11 cellular contexts compared by ENCODE assay signal in the genomic region with DNA sequence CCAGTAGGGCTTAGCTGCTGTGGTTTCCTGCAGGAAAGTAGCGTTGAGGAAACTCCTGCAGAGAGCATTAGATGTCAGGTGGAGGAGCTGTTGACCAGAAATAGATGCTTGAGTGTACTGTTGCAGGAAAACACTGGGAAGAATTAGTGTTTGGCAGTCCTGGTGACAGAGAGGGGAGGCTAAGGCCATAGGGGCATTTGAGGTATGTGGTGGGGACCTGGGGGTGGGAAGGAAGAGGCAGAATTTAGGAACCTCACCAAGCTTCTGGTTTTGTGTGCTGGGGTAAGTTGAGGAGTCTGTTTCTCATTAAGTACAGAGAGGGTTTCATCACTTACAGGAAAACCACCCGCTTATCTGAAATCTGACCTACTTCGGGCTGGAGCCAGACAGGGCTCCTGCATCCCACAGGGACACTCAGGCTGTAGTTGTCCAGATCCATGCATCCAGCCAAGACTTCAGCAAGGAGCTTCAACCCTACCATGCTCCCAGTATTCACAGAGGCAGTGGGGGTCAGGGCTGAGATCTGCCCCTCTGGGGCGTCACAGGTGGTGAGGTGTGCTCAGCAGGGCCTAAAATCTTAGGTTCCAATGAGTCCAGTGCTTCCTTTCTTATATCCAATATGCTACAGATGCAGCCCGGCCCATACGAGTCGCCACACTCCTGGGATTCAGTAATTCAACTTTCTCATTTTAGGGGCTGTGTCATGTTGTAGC. TPM values are rescaled to one million over a fixed set of nuclear protein-coding genes. Genes with fewer than 3 reads are reported as not detected.
DNase-seq lines count a peak whose midpoint lies in the region; FAIRE-seq and TF ChIP-seq lines count a peak whose summit lies in the region.
"Had no signal": no experiment of that assay in that cellular context is flagged by ENCODE, and none has a peak within 500 bp of the region (broad histone marks: within the 10 kb centered on the region; RNA-seq: fewer than 3 reads in every experiment).

No MANE protein-coding gene starts in this region.

- CTCF ChIA-PET in activated CD4-positive, alpha-beta T cell treated with anti-CD3 and anti-CD28 coated beads, Interleukin-2, amount 10 ng/mL, durations not matched to agents 7 days and 5 days (lab: Charles Lee), result interaction anchor here (0.9 to 21.9 kb wide), 12 partner anchors 11 to 112 kb away, joined by 3 to 247 read pairs (median 6); a partner anchor contains a TSS
- CTCF ChIA-PET in SK-N-SH (lab: Yijun Ruan, JAX), result interaction anchor here (0.7 to 16.9 kb wide), 39 partner anchors 9 to 341 kb away, joined by 3 to 566 read pairs (median 5); a partner anchor contains a TSS
- CTCF ChIA-PET in H1 (lab: Charles Lee; ENCODE audit: partially characterized antibody), result interaction anchor here (0.7 to 31.8 kb wide), 18 partner anchors 9 to 131 kb away, joined by 3 to 491 read pairs (median 6); a partner anchor contains a TSS

- H3K4me3 ChIP-seq in SK-N-SH (ENCODE audit: low read depth in 2 of 2, low read length in 1 of 2) (no peak overlapping the region), H1 (ENCODE audit: extremely low read depth in 1 of 4, insufficient read depth in 2 of 4, low read depth in 3 of 4, low read length in 4 of 4) (no peak overlapping the region), smooth muscle cell (no peak overlapping the region), ovary (no peak overlapping the region)
- H3K4me3 ChIP-seq: sigmoid colon had no signal

- H3K27ac Mint-ChIP-seq in activated CD4-positive, alpha-beta T cell treated with anti-CD3 and anti-CD28 coated beads, Interleukin-2, amount 10 ng/mL, durations not matched to agents 7 days and 5 days, result peak overlapping the region; percentile 22

- H3K23me2 ChIP-seq in H1 (ENCODE audit: low read depth, low read length), result no peaks in the 10 kb centered on the region

- no peak overlapping the region for H3K18ac ChIP-seq in H1 (ENCODE audit: extremely low read depth, low read length)

- H2BK12ac ChIP-seq in H1 (ENCODE audit: low read depth, low read length), result no peak overlapping the region

- H3K4me1 Mint-ChIP-seq in activated CD4-positive, alpha-beta T cell treated with anti-CD3 and anti-CD28 coated beads, Interleukin-2, amount 10 ng/mL, durations not matched to agents 7 days and 5 days, result peaks cover 21% of the 10 kb centered on the region

- H3K79me1 ChIP-seq in H1 (ENCODE audit: low read depth, low read length), result no peaks in the 10 kb centered on the region

- no peak overlapping the region for H3K56ac ChIP-seq in H1 (replicated peaks; ENCODE audit: insufficient read length, low read depth, low read length)

- H3K27ac ChIP-seq in SK-N-SH (ENCODE audit: low read depth in 2 of 2, low read length in 1 of 2) (peak overlapping the region; percentile 58 to 99), H1 (ENCODE audit: low read depth, low read length) (no peak overlapping the region), smooth muscle cell (ENCODE audit: low read depth) (peak overlapping the region; percentile 65), ovary (no peak overlapping the region)
- H3K27ac ChIP-seq: sigmoid colon had no signal

- H3K79me2 ChIP-seq in SK-N-SH (ENCODE audit: insufficient read depth) (no peaks in the 10 kb centered on the region), H1 (ENCODE audit: control insufficient read depth in 1 of 2, insufficient read depth in 2 of 2, low read length in 2 of 2) (no peaks in the 10 kb centered on the region), smooth muscle cell (ENCODE audit: low read depth) (no peaks in the 10 kb centered on the region)

- no peak overlapping the region for H3K9ac ChIP-seq in SK-N-SH
- H3K9ac ChIP-seq in H1 (replicated peaks in 1 of 4; ENCODE audit: extremely low read depth in 1 of 4, low read depth in 3 of 4, low read length in 3 of 4), result no peak overlapping the region
- H3K9ac ChIP-seq in smooth muscle cell (ENCODE audit: low read depth), result no peak overlapping the region

- H3K23ac ChIP-seq in H1 (ENCODE audit: insufficient read length), result no peak overlapping the region

- no peak overlapping the region for H2BK20ac ChIP-seq in H1 (ENCODE audit: low read length)

- TF ChIP-seq EP300 in SK-N-SH (IDR thresholded peaks at IDR 0.05; ENCODE audit: borderline replicate concordance in 1 of 2, low read depth in 1 of 2, low read length in 1 of 2) (peak; percentile 79 to 99; a peak in 3 of 4 replicates), H1 (IDR thresholded peaks at IDR 0.05; ENCODE audit: borderline replicate concordance in 1 of 2, low read depth in 2 of 2, low read length in 2 of 2) (no peak), ovary (IDR thresholded peaks at IDR 0.05) (no peak)

- H3K36me3 ChIP-seq in SK-N-SH (replicated peaks in 1 of 2; ENCODE audit: control insufficient read depth in 1 of 2, insufficient read depth in 2 of 2, low read length in 1 of 2) (peaks cover 26 to 39% of the 10 kb centered on the region in 2 experiments), H1 (ENCODE audit: control insufficient read depth in 2 of 4, insufficient read depth in 4 of 4, low read length in 3 of 4) (peaks cover 12 to 32% (median 29%) of the 10 kb centered on the region in 4 experiments), smooth muscle cell (ENCODE audit: low read depth) (peaks cover 2% of the 10 kb centered on the region), ovary (peaks cover 5% of the 10 kb centered on the region)

- H3K4me2 ChIP-seq in SK-N-SH, result peak overlapping the region; percentile 21; the same call in 1 of the 2 replicates
- H3K4me2 ChIP-seq in H1 (ENCODE audit: insufficient read depth in 1 of 2, low read depth in 2 of 2, low read length in 2 of 2), result no peak overlapping the region
- peak overlapping the region; percentile 52 for H3K4me2 ChIP-seq in smooth muscle cell

- H3K4me1 ChIP-seq in SK-N-SH (ENCODE audit: control insufficient read depth in 1 of 2, insufficient read depth in 2 of 2, low read depth in 1 of 2, low read length in 1 of 2) (peaks cover 24 to 89% of the 10 kb centered on the region in 2 experiments), H1 (replicated peaks in 1 of 4; ENCODE audit: control insufficient read depth in 3 of 4, insufficient read depth in 4 of 4, low read length in 3 of 4) (no peaks in the 10 kb centered on the region), smooth muscle cell (ENCODE audit: low read depth) (peaks cover 14% of the 10 kb centered on the region), ovary (ENCODE audit: insufficient read depth) (peaks cover 6% of the 10 kb centered on the region)
- H3K4me1 ChIP-seq: Caco-2 had no signal

- H3K4ac ChIP-seq in H1 (replicated peaks; ENCODE audit: insufficient read length, low read depth, low read length), result no peak overlapping the region

- no peak for DNase-seq in activated CD4-positive, alpha-beta T cell treated with anti-CD3 and anti-CD28 coated beads, Interleukin-2, amount 10 ng/mL, durations not matched to agents 7 days and 5 days
- DNase-seq in activated CD4-positive, alpha-beta T cell treated with anti-CD3 and anti-CD28 coated beads, Interleukin-2, amount 50 U/mL, for 48 hours, result no peak
- peak; percentile 87 for DNase-seq in SK-N-SH
- no peak for DNase-seq in H1 (ENCODE audit: low read depth in 1 of 2, low spot score in 2 of 2)
- DNase-seq in smooth muscle cell (lab: John Stamatoyannopoulos, UW; ENCODE audit: unreplicated experiment), result no peak
- no peak for DNase-seq in amniotic stem cell (lab: John Stamatoyannopoulos, UW)
- DNase-seq in ovary, result no peak
- no peak for DNase-seq in globus pallidus (ENCODE audit: low spot score)
- DNase-seq: Caco-2, sigmoid colon, T-helper 9 cell had no signal

- H3K9me3 ChIP-seq in SK-N-SH (no peaks in the 10 kb centered on the region), H1 (ENCODE audit: insufficient read depth in 2 of 2, low read depth in 1 of 2, low read length in 1 of 2) (no peaks in the 10 kb centered on the region), smooth muscle cell (replicated peaks; ENCODE audit: low read depth) (no peaks in the 10 kb centered on the region), ovary (no peaks in the 10 kb centered on the region)
- H3K9me3 ChIP-seq: Caco-2, sigmoid colon had no signal

- TF ChIP-seq POLR2A in H1 (IDR thresholded peaks at IDR 0.05; ENCODE audit: control extremely low read depth in 1 of 2, low read depth in 2 of 2, low read length in 2 of 2), result peak in 1 of 2 experiments; percentile 53; a peak in 2 of 3 replicates
- TF ChIP-seq POLR2A in ovary (IDR thresholded peaks at IDR 0.05), result no peak

- WGBS in SK-N-SH (ENCODE audit: low lambda C conversion rate), result 51% methylated on average over 6 of the region's 7 CpGs
- whole genome bisulfite sequencing in H1 (ENCODE audit: extremely low coverage in 1 of 2, insufficient coverage in 1 of 2, insufficient read length in 1 of 2, insufficient replicate concordance in 2 of 2, low coverage in 1 of 2, low lambda C conversion rate in 2 of 2, missing lambda C conversion rate in 1 of 2), 2 experiments, result 93% methylated on average over 7 of the region's 7 CpGs; no CpG with 5 or more reads in 1 of the 2 experiments
- WGBS in smooth muscle cell (ENCODE audit: low lambda C conversion rate), result 45% methylated on average over 7 of the region's 7 CpGs
- 61 to 66% (median 65%) methylated on average over 7 of the region's 7 CpGs for WGBS in ovary, 3 donors

- peak; percentile 60 for TF ChIP-seq CTCF in SK-N-SH (IDR thresholded peaks at IDR 0.05)
- peak in 1 of 3 experiments; percentile 15; a peak in 1 of 4 replicates for TF ChIP-seq CTCF in H1 (IDR thresholded peaks at IDR 0.05; ENCODE audit: control extremely low read depth in 1 of 3, insufficient read depth in 1 of 3, low read depth in 1 of 3, low read length in 3 of 3)
- TF ChIP-seq CTCF in smooth muscle cell (IDR thresholded peaks at IDR 0.05; ENCODE audit: borderline replicate concordance, insufficient read depth, poor library complexity, severe bottlenecking), result peak; percentile 37
- no peak for TF ChIP-seq CTCF in ovary (IDR thresholded peaks at IDR 0.05)

- H2BK5ac ChIP-seq in H1 (ENCODE audit: low read depth, low read length), result no peak overlapping the region

- H3K27me3 ChIP-seq in SK-N-SH (ENCODE audit: insufficient read depth) (no peaks in the 10 kb centered on the region), H1 (replicated peaks in 1 of 4; ENCODE audit: control insufficient read depth in 3 of 4, extremely low read depth in 1 of 4, insufficient read depth in 3 of 4, low read length in 3 of 4) (no peaks in the 10 kb centered on the region), smooth muscle cell (ENCODE audit: low read depth) (no peaks in the 10 kb centered on the region), ovary (no peaks in the 10 kb centered on the region)
- H3K27me3 ChIP-seq: sigmoid colon had no signal

- POLR2A ChIA-PET in activated CD4-positive, alpha-beta T cell treated with anti-CD3 and anti-CD28 coated beads, Interleukin-2, amount 10 ng/mL, durations not matched to agents 7 days and 5 days (lab: Charles Lee), result interaction anchor here (1.1 kb wide), 1 partner anchor 20 kb away, joined by 3 read pairs; no protein-coding TSS in a partner anchor
- POLR2A ChIA-PET in SK-N-SH (lab: Yijun Ruan, JAX) (interaction anchor here (0.5 to 3.8 kb wide), 15 partner anchors 16 to 88 kb away, joined by 3 to 97 read pairs (median 4); a partner anchor contains a TSS), H1 (lab: Charles Lee; ENCODE audit: partially characterized antibody) (interaction anchor here (0.6 to 2.0 kb wide), 7 partner anchors 9 to 580 kb away, joined by 3 to 6 read pairs (median 5); no protein-coding TSS in a partner anchor)

- no peak overlapping the region for H2AK5ac ChIP-seq in H1 (ENCODE audit: low read depth, low read length)

- intact Hi-C loops in ovary (cut with DNase I), result no loop called here

- H2AFZ ChIP-seq in SK-N-SH (ENCODE audit: low read depth), result no peak overlapping the region
- no peak overlapping the region for H2AFZ ChIP-seq in H1 (ENCODE audit: low read length)
- no peak overlapping the region for H2AFZ ChIP-seq in smooth muscle cell (ENCODE audit: low read depth)

- H4K5ac ChIP-seq in H1 (ENCODE audit: insufficient read length, low read depth, low read length), result no peak overlapping the region

- no peaks in the 10 kb centered on the region for H3K9me3 Mint-ChIP-seq in activated CD4-positive, alpha-beta T cell treated with anti-CD3 and anti-CD28 coated beads, Interleukin-2, amount 10 ng/mL, durations not matched to agents 7 days and 5 days

- peaks cover 20% of the 10 kb centered on the region for H3K36me3 Mint-ChIP-seq in activated CD4-positive, alpha-beta T cell treated with anti-CD3 and anti-CD28 coated beads, Interleukin-2, amount 10 ng/mL, durations not matched to agents 7 days and 5 days (ENCODE audit: low read depth)

- H3K14ac ChIP-seq in H1 (ENCODE audit: insufficient read length), result no peak overlapping the region

- H3K4me3 Mint-ChIP-seq in activated CD4-positive, alpha-beta T cell treated with anti-CD3 and anti-CD28 coated beads, Interleukin-2, amount 10 ng/mL, durations not matched to agents 7 days and 5 days, result no peak overlapping the region

- no peak overlapping the region for H4K91ac ChIP-seq in H1 (replicated peaks; ENCODE audit: insufficient read length, low read length)

- no peak for FAIRE-seq in H1 (lab: Jason Lieb, UNC)

- H3F3A ChIP-seq in SK-N-SH (replicated peaks; ENCODE audit: insufficient read depth) (peaks cover 26% of the 10 kb centered on the region), smooth muscle cell (ENCODE audit: low read depth) (peaks cover 45% of the 10 kb centered on the region)

- no peaks in the 10 kb centered on the region for H3K27me3 Mint-ChIP-seq in activated CD4-positive, alpha-beta T cell treated with anti-CD3 and anti-CD28 coated beads, Interleukin-2, amount 10 ng/mL, durations not matched to agents 7 days and 5 days

- TF ChIP-seq RAD21 in SK-N-SH (IDR thresholded peaks at IDR 0.05; ENCODE audit: low read length) (peak; percentile 85), H1 (IDR thresholded peaks at IDR 0.05 in 1 of 2, conservative IDR thresholded peaks at IDR 0.05 in 1 of 2; ENCODE audit: low read depth in 2 of 2, low read length in 2 of 2) (peak; percentile 18; a peak in 3 of 4 replicates)

- H2BK15ac ChIP-seq in H1 (ENCODE audit: low read length), result no peak overlapping the region

- H2BK120ac ChIP-seq in H1 (replicated peaks; ENCODE audit: low read depth, low read length), result no peak overlapping the region

- no peaks in the 10 kb centered on the region for H3K9me2 ChIP-seq in SK-N-SH

- H4K20me1 ChIP-seq in SK-N-SH (ENCODE audit: insufficient read depth) (peaks cover 39% of the 10 kb centered on the region), H1 (replicated peaks in 1 of 2; ENCODE audit: control insufficient read depth in 1 of 2, insufficient read depth in 2 of 2, low read length in 2 of 2) (no peaks in the 10 kb centered on the region), smooth muscle cell (ENCODE audit: low read depth) (peaks cover 38% of the 10 kb centered on the region)

- no peak overlapping the region for H4K8ac ChIP-seq in H1 (ENCODE audit: extremely low read depth, insufficient read depth, low read length)

RNA-seq across cellular contexts. Expression of a gene that starts 15.1 kb away (rescaled TPM):
- 10 to 100 TPM; 56.3 to 63.5 TPM for total RNA-seq in activated CD4-positive, alpha-beta T cell treated with anti-CD3 and anti-CD28 coated beads, Interleukin-2, amount 10 ng/mL, durations not matched to agents 7 days and 5 days
- polyA plus RNA-seq in SK-N-SH (2012; rRNA removed) (not detected in 2 replicates), H1 (2011; rRNA removed) (7.9 and 13.7 TPM in 2 replicates), smooth muscle cell (36.9 and 38.2 TPM in 2 replicates), ovary (under 1 TPM; 0.19 to 0.65 TPM)
- 0.03 and 0.05 TPM in 2 replicates for polyA plus RNA-seq in SK-N-SH (2012; cell fraction: cytosol; rRNA removed)
- 0.10 TPM in 1 of 2 replicates, not detected in the other for polyA plus RNA-seq in SK-N-SH (2012; cell fraction: nucleus; rRNA removed)
- total RNA-seq in H1 (2021; fragmentation: NEBNext Ultra II Directional; extraction: Animal tissue kit (Norgen Biotek cat#: 25700)), result 3.3 and 4.5 TPM in 2 replicates
- polyA plus RNA-seq in H1 (2011; cell fraction: cytosol; rRNA removed), result 10.1 TPM
- polyA plus RNA-seq in H1 (2011; cell fraction: nucleus; rRNA removed), result 8.8 TPM
- polyA plus RNA-seq in H1 (2012, experiment 1 of 2), result 3.1 to 8.0 TPM (median 5.5 TPM) in 4 replicates
- polyA plus RNA-seq in H1 (2012, experiment 2 of 2), result 4.7 TPM
- polyA plus RNA-seq in H1 (2013, experiment 1 of 2), result 5.7 TPM
- polyA plus RNA-seq in H1 (2013, experiment 2 of 2), result 5.3 TPM
- polyA minus RNA-seq in H1 (2011; rRNA and poly(A)+ RNA removed), result 0.57 and 0.78 TPM in 2 replicates
- polyA minus RNA-seq in H1 (2011; cell fraction: cytosol; rRNA and poly(A)+ RNA removed), result 5.1 TPM
- 4.6 TPM for polyA minus RNA-seq in H1 (2011; cell fraction: nucleus; rRNA and poly(A)+ RNA removed)
- total RNA-seq in smooth muscle cell (10.2 and 14.4 TPM in 2 replicates), ovary (1 to 10 TPM in 4 of 7 donors, under 1 TPM in 3; 0.40 to 2.8 (median 1.4) TPM)

RNA-seq across cellular contexts. Expression of a gene that starts 34.2 kb away (rescaled TPM):
- 10 to 100 TPM; 70.6 to 87.7 TPM for total RNA-seq in activated CD4-positive, alpha-beta T cell treated with anti-CD3 and anti-CD28 coated beads, Interleukin-2, amount 10 ng/mL, durations not matched to agents 7 days and 5 days
- polyA plus RNA-seq in SK-N-SH (2012; rRNA removed) (39.2 and 51.8 TPM in 2 replicates), H1 (2011; rRNA removed) (84.1 and 95.2 TPM in 2 replicates), smooth muscle cell (68.1 and 68.7 TPM in 2 replicates), ovary (10 to 100 TPM; 38.6 to 72.5 TPM)
- polyA plus RNA-seq in SK-N-SH (2012; cell fraction: cytosol; rRNA removed), result 33.6 and 45.5 TPM in 2 replicates
- polyA plus RNA-seq in SK-N-SH (2012; cell fraction: nucleus; rRNA removed), result 54.8 and 58.9 TPM in 2 replicates
- 102 and 115 TPM in 2 replicates for total RNA-seq in H1 (2021; fragmentation: NEBNext Ultra II Directional; extraction: Animal tissue kit (Norgen Biotek cat#: 25700))
- 79.7 TPM for polyA plus RNA-seq in H1 (2011; cell fraction: cytosol; rRNA removed)
- 89.8 TPM for polyA plus RNA-seq in H1 (2011; cell fraction: nucleus; rRNA removed)
- 83.1 to 103 TPM (median 99.5 TPM) in 4 replicates for polyA plus RNA-seq in H1 (2012, experiment 1 of 2)
- 104 TPM for polyA plus RNA-seq in H1 (2012, experiment 2 of 2)
- polyA plus RNA-seq in H1 (2013, experiment 1 of 2), result 120 TPM
- polyA plus RNA-seq in H1 (2013, experiment 2 of 2), result 116 TPM
- 89.1 and 141 TPM in 2 replicates for polyA minus RNA-seq in H1 (2011; rRNA and poly(A)+ RNA removed)
- 71.3 TPM for polyA minus RNA-seq in H1 (2011; cell fraction: cytosol; rRNA and poly(A)+ RNA removed)
- polyA minus RNA-seq in H1 (2011; cell fraction: nucleus; rRNA and poly(A)+ RNA removed), result 54.9 TPM
- total RNA-seq in smooth muscle cell (31.0 and 37.7 TPM in 2 replicates), ovary (10 to 100 TPM; 24.7 to 65.2 (median 50.9) TPM)

RNA-seq across cellular contexts. Expression of a gene that starts 50.1 kb away (rescaled TPM):
- 100 to 1,000 TPM; 288 to 301 TPM for total RNA-seq in activated CD4-positive, alpha-beta T cell treated with anti-CD3 and anti-CD28 coated beads, Interleukin-2, amount 10 ng/mL, durations not matched to agents 7 days and 5 days
- polyA plus RNA-seq in SK-N-SH (2012; rRNA removed) (152 and 166 TPM in 2 replicates), H1 (2011; rRNA removed) (132 and 145 TPM in 2 replicates), smooth muscle cell (109 and 134 TPM in 2 replicates), ovary (100 to 1,000 TPM; 104 to 184 TPM)
- polyA plus RNA-seq in SK-N-SH (2012; cell fraction: cytosol; rRNA removed), result 192 and 197 TPM in 2 replicates
- 145 and 148 TPM in 2 replicates for polyA plus RNA-seq in SK-N-SH (2012; cell fraction: nucleus; rRNA removed)
- 391 and 395 TPM in 2 replicates for total RNA-seq in H1 (2021; fragmentation: NEBNext Ultra II Directional; extraction: Animal tissue kit (Norgen Biotek cat#: 25700))
- polyA plus RNA-seq in H1 (2011; cell fraction: cytosol; rRNA removed), result 180 TPM
- polyA plus RNA-seq in H1 (2011; cell fraction: nucleus; rRNA removed), result 141 TPM
- 267 to 330 TPM (median 294 TPM) in 4 replicates for polyA plus RNA-seq in H1 (2012, experiment 1 of 2)
- 483 TPM for polyA plus RNA-seq in H1 (2012, experiment 2 of 2)
- 238 TPM for polyA plus RNA-seq in H1 (2013, experiment 1 of 2)
- 239 TPM for polyA plus RNA-seq in H1 (2013, experiment 2 of 2)
- 125 and 126 TPM in 2 replicates for polyA minus RNA-seq in H1 (2011; rRNA and poly(A)+ RNA removed)
- 107 TPM for polyA minus RNA-seq in H1 (2011; cell fraction: cytosol; rRNA and poly(A)+ RNA removed)
- 57.3 TPM for polyA minus RNA-seq in H1 (2011; cell fraction: nucleus; rRNA and poly(A)+ RNA removed)
- total RNA-seq in smooth muscle cell (88.4 and 97.2 TPM in 2 replicates), ovary (100 to 1,000 TPM in 6 of 7 donors, 10 to 100 TPM in 1; 81.1 to 175 (median 146) TPM)

RNA-seq across cellular contexts. Expression of a gene that starts 57.4 kb away (rescaled TPM):
- under 1 TPM in 1 of 2 experiments, not detected in 1; 0.05 TPM for total RNA-seq in activated CD4-positive, alpha-beta T cell treated with anti-CD3 and anti-CD28 coated beads, Interleukin-2, amount 10 ng/mL, durations not matched to agents 7 days and 5 days
- polyA plus RNA-seq in SK-N-SH (2012; rRNA removed) (0.20 and 0.63 TPM in 2 replicates), H1 (2011; rRNA removed) (0.02 TPM in 2 replicates), smooth muscle cell (0.45 and 0.67 TPM in 2 replicates), ovary (under 1 TPM in 1 of 2 donors, not detected in 1; 0.02 TPM)
- 0.15 and 0.47 TPM in 2 replicates for polyA plus RNA-seq in SK-N-SH (2012; cell fraction: cytosol; rRNA removed)
- 3.0 and 4.8 TPM in 2 replicates for polyA plus RNA-seq in SK-N-SH (2012; cell fraction: nucleus; rRNA removed)
- total RNA-seq in H1 (2021; fragmentation: NEBNext Ultra II Directional; extraction: Animal tissue kit (Norgen Biotek cat#: 25700)), result not detected in 2 replicates
- not detected for polyA plus RNA-seq in H1 (2011; cell fraction: cytosol; rRNA removed)
- polyA plus RNA-seq in H1 (2011; cell fraction: nucleus; rRNA removed), result 0.17 TPM
- 0.03 to 0.04 TPM in 2 of 4 replicates, not detected in the others for polyA plus RNA-seq in H1 (2012, experiment 1 of 2)
- 0.03 TPM for polyA plus RNA-seq in H1 (2012, experiment 2 of 2)
- not detected for polyA plus RNA-seq in H1 (2013, experiment 1 of 2)
- under 0.01 TPM for polyA plus RNA-seq in H1 (2013, experiment 2 of 2)
- polyA minus RNA-seq in H1 (2011; rRNA and poly(A)+ RNA removed), result 0.07 TPM in 1 of 2 replicates, not detected in the other
- not detected for polyA minus RNA-seq in H1 (2011; cell fraction: cytosol; rRNA and poly(A)+ RNA removed)
- 0.10 TPM for polyA minus RNA-seq in H1 (2011; cell fraction: nucleus; rRNA and poly(A)+ RNA removed)
- total RNA-seq in smooth muscle cell (0.09 and 0.36 TPM in 2 replicates), ovary (under 1 TPM in 1 of 7 donors, not detected in 6; 0.15 TPM)
- total RNA-seq: Caco-2, sigmoid colon had no signal

RNA-seq across cellular contexts. Expression of a gene that starts 59.1 kb away (rescaled TPM):
- total RNA-seq in activated CD4-positive, alpha-beta T cell treated with anti-CD3 and anti-CD28 coated beads, Interleukin-2, amount 10 ng/mL, durations not matched to agents 7 days and 5 days, result 1 to 10 TPM; 1.9 to 2.0 TPM
- polyA plus RNA-seq in SK-N-SH (2012; rRNA removed) (0.97 and 3.3 TPM in 2 replicates), H1 (2011; rRNA removed) (0.12 and 0.13 TPM in 2 replicates), smooth muscle cell (3.6 and 5.3 TPM in 2 replicates), ovary (under 1 TPM in 1 of 2 donors, not detected in 1; 0.11 TPM)
- 0.89 and 3.0 TPM in 2 replicates for polyA plus RNA-seq in SK-N-SH (2012; cell fraction: cytosol; rRNA removed)
- polyA plus RNA-seq in SK-N-SH (2012; cell fraction: nucleus; rRNA removed), result 6.3 and 10.5 TPM in 2 replicates
- total RNA-seq in H1 (2021; fragmentation: NEBNext Ultra II Directional; extraction: Animal tissue kit (Norgen Biotek cat#: 25700)), result 0.24 and 0.27 TPM in 2 replicates
- 0.06 TPM for polyA plus RNA-seq in H1 (2011; cell fraction: cytosol; rRNA removed)
- polyA plus RNA-seq in H1 (2011; cell fraction: nucleus; rRNA removed), result 0.74 TPM
- 0.05 to 0.15 TPM (median 0.13 TPM) in 3 of 4 replicates, not detected in the other for polyA plus RNA-seq in H1 (2012, experiment 1 of 2)
- 0.05 TPM for polyA plus RNA-seq in H1 (2012, experiment 2 of 2)
- 0.18 TPM for polyA plus RNA-seq in H1 (2013, experiment 1 of 2)
- 0.06 TPM for polyA plus RNA-seq in H1 (2013, experiment 2 of 2)
- polyA minus RNA-seq in H1 (2011; rRNA and poly(A)+ RNA removed), result 0.12 and 0.13 TPM in 2 replicates
- not detected for polyA minus RNA-seq in H1 (2011; cell fraction: cytosol; rRNA and poly(A)+ RNA removed)
- polyA minus RNA-seq in H1 (2011; cell fraction: nucleus; rRNA and poly(A)+ RNA removed), result not detected
- total RNA-seq in smooth muscle cell (0.85 and 1.2 TPM in 2 replicates), ovary (under 1 TPM in 4 of 7 donors, not detected in 3; 0.34 to 0.92 (median 0.41) TPM)
- total RNA-seq: Caco-2 had no signal

Comparison
In these comparisons a context has a peak if more than half of its experiments do, and no peak if none do; other contexts are left out.
1. H3K27ac ChIP-seq: peak in SK-N-SH (2 of 2) and smooth muscle cell (single experiment); none in H1 (single experiment) and ovary (0 of 2).
2. H3K4me2 ChIP-seq: peak in SK-N-SH (single experiment) and smooth muscle cell (single experiment); none in H1 (0 of 2).
3. CTCF ChIP-seq: peak in SK-N-SH (single experiment) and smooth muscle cell (single experiment); none in ovary (0 of 3).